ENCODE assay signal across 9 cellular contexts in the genomic region with DNA sequence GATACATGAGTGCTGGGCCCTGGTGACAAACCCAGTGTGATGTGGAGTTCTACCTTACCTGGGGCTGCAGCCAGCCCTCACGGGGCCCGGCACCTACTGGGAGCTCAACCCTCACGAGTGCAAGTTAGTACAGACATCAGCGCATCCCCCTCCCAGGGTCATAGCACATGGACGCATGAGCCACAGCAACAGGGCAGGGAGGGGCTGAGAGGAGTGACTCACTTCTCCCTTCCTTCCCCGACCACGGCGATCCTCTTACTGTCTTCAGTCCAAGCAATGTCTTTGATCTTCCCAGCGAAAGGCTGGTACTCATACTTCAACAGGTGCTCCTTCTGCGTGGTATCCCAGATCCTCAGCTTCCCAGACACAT. TPM values are rescaled to one million over a fixed set of nuclear protein-coding genes. Genes with fewer than 3 reads are reported as not detected.
DNase-seq lines count a peak whose midpoint lies in the region; TF ChIP-seq lines count a peak whose summit lies in the region.
"Had no signal": no experiment of that assay in that cellular context is flagged by ENCODE, and none has a peak within 500 bp of the region (broad histone marks: within the 10 kb centered on the region; RNA-seq: fewer than 3 reads in every experiment).

No MANE protein-coding gene starts in this region.

- no peak for TF ChIP-seq POLR2A in tibial nerve (IDR thresholded peaks at IDR 0.05)

- H3K9me3 ChIP-seq in fibroblast of lung (ENCODE audit: control insufficient read depth, insufficient read depth, low read depth, low read length) (no peaks in the 10 kb centered on the region), tibial nerve (no peaks in the 10 kb centered on the region)

- H3K36me3 ChIP-seq in fibroblast of lung (ENCODE audit: control insufficient read depth, insufficient read depth, low read length) (peaks cover 50% of the 10 kb centered on the region), tibial nerve (peaks cover 0 to 81% (median 8%) of the 10 kb centered on the region in 3 donors)

- BruUV-seq in Calu3 (replicated peaks; lab: Mats Ljungman, UMichigan), result no TSS peak

- H3K4me2 ChIP-seq in fibroblast of lung (ENCODE audit: extremely low read depth, insufficient read depth, low read length), result no peak overlapping the region

- peak; percentile 65 for DNase-seq in activated naive CD4-positive, alpha-beta T cell treated with anti-CD3 and anti-CD28 coated beads for 36 hours
- no peak for DNase-seq in activated naive CD4-positive, alpha-beta T cell (lab: John Stamatoyannopoulos, UW)
- peak; percentile 74 for DNase-seq in activated CD4-positive, alpha-beta memory T cell treated with anti-CD3 and anti-CD28 coated beads for 36 hours
- DNase-seq in fibroblast of lung (ENCODE audit: low read depth in 2 of 2), result peak; percentile 59 to 88
- no peak for DNase-seq in tibial nerve (ENCODE audit: low spot score in 2 of 2)
- no peak for DNase-seq in Calu3
- DNase-seq in NCI-H345 treated with DMSO at 0.1 percent for 48 hours (lab: John Stamatoyannopoulos, UW; ENCODE audit: unreplicated experiment), result no peak
- no peak for DNase-seq in mucosa of gallbladder (ENCODE audit: low spot score)

- CTCF ChIA-PET in activated naive CD4-positive, alpha-beta T cell treated with anti-CD3 and anti-CD28 coated beads for 36 hours (lab: Charles Lee), result interaction anchor here (1.1 to 1.4 kb wide), 3 partner anchors 9 to 80 kb away, joined by 3 to 5 read pairs (median 3); no protein-coding TSS in a partner anchor
- CTCF ChIA-PET in activated CD4-positive, alpha-beta memory T cell treated with anti-CD3 and anti-CD28 coated beads for 36 hours (lab: Charles Lee), result no interaction called here
- CTCF ChIA-PET in Calu3 (lab: Charles Lee), result no interaction called here

- intact Hi-C loops in activated naive CD4-positive, alpha-beta T cell treated with anti-CD3 and anti-CD28 coated beads for 36 hours (cut with micrococcal nuclease), result no loop called here
- intact Hi-C loops in activated CD4-positive, alpha-beta memory T cell treated with anti-CD3 and anti-CD28 coated beads for 36 hours (cut with micrococcal nuclease), result no loop called here
- intact Hi-C loops in Calu3 (cut with micrococcal nuclease; ENCODE audit: unreplicated experiment), result no loop called here

- H2AFZ ChIP-seq in fibroblast of lung (ENCODE audit: low read length), result no peak overlapping the region

- H3K79me2 ChIP-seq in fibroblast of lung (ENCODE audit: control insufficient read depth, insufficient read depth, low read length), result peaks cover 87% of the 10 kb centered on the region

- H3K27me3 ChIP-seq in fibroblast of lung (ENCODE audit: control insufficient read depth, insufficient read depth, low read length), result no peaks in the 10 kb centered on the region
- no peaks in the 10 kb centered on the region for H3K27me3 ChIP-seq in tibial nerve

- no peak overlapping the region for H3K9ac ChIP-seq in fibroblast of lung (ENCODE audit: insufficient read depth, low read length)

- TF ChIP-seq CTCF in fibroblast of lung (conservative IDR thresholded peaks at IDR 0.05 in 1 of 2, IDR thresholded peaks at IDR 0.05 in 1 of 2; ENCODE audit: low read depth in 1 of 2, low read length in 2 of 2) (no peak), tibial nerve (IDR thresholded peaks at IDR 0.05) (no peak), Calu3 (IDR thresholded peaks at IDR 0.05; ENCODE audit: unreplicated experiment) (no peak)

- no peaks in the 10 kb centered on the region for H3K9me3 Mint-ChIP-seq in activated naive CD4-positive, alpha-beta T cell treated with anti-CD3 and anti-CD28 coated beads for 36 hours
- no peaks in the 10 kb centered on the region for H3K9me3 Mint-ChIP-seq in activated CD4-positive, alpha-beta memory T cell treated with anti-CD3 and anti-CD28 coated beads for 36 hours
- H3K9me3 Mint-ChIP-seq in Calu3 (ENCODE audit: low read depth, unreplicated experiment), result no peaks in the 10 kb centered on the region

- TF ChIP-seq EP300 in tibial nerve (IDR thresholded peaks at IDR 0.05), result no peak

- peaks cover 63% of the 10 kb centered on the region for H3K36me3 Mint-ChIP-seq in activated naive CD4-positive, alpha-beta T cell treated with anti-CD3 and anti-CD28 coated beads for 36 hours (ENCODE audit: low read depth)
- peaks cover 73% of the 10 kb centered on the region for H3K36me3 Mint-ChIP-seq in activated CD4-positive, alpha-beta memory T cell treated with anti-CD3 and anti-CD28 coated beads for 36 hours
- peaks cover 45% of the 10 kb centered on the region for H3K36me3 Mint-ChIP-seq in Calu3 (ENCODE audit: insufficient read depth, unreplicated experiment)

- H3K27ac Mint-ChIP-seq in activated naive CD4-positive, alpha-beta T cell treated with anti-CD3 and anti-CD28 coated beads for 36 hours, result peak overlapping the region; percentile 81
- H3K27ac Mint-ChIP-seq in activated CD4-positive, alpha-beta memory T cell treated with anti-CD3 and anti-CD28 coated beads for 36 hours, result peak overlapping the region; percentile 92
- no peak overlapping the region for H3K27ac Mint-ChIP-seq in Calu3 (ENCODE audit: unreplicated experiment)
- H3K27ac Mint-ChIP-seq: B cell had no signal

- H3K27ac ChIP-seq in fibroblast of lung (ENCODE audit: insufficient read depth, low read length), result peak overlapping the region; percentile 83
- peak overlapping the region in 3 of 4 donors; percentile 10 to 95 (median 80) for H3K27ac ChIP-seq in tibial nerve

- H3K4me1 ChIP-seq in fibroblast of lung (ENCODE audit: control insufficient read depth, extremely low read depth, insufficient read depth, low read length), result peaks cover 55% of the 10 kb centered on the region
- H3K4me1 ChIP-seq in tibial nerve, result peaks cover 3 to 92% (median 72%) of the 10 kb centered on the region in 4 donors

- H3K4me3 ChIP-seq in fibroblast of lung (replicated peaks in 1 of 4; ENCODE audit: control extremely low read depth in 1 of 4, insufficient read depth in 1 of 4, low read depth in 3 of 4, low read length in 4 of 4) (no peak overlapping the region), tibial nerve (no peak overlapping the region)

- POLR2A ChIA-PET in activated CD4-positive, alpha-beta memory T cell treated with anti-CD3 and anti-CD28 coated beads for 36 hours (lab: Charles Lee), result interaction anchor here (0.7 to 1.6 kb wide), 4 partner anchors 11 to 19 kb away, joined by 3 to 5 read pairs (median 4); no protein-coding TSS in a partner anchor

- H3K27me3 Mint-ChIP-seq in activated naive CD4-positive, alpha-beta T cell treated with anti-CD3 and anti-CD28 coated beads for 36 hours (ENCODE audit: low read depth), result no peaks in the 10 kb centered on the region
- no peaks in the 10 kb centered on the region for H3K27me3 Mint-ChIP-seq in activated CD4-positive, alpha-beta memory T cell treated with anti-CD3 and anti-CD28 coated beads for 36 hours
- H3K27me3 Mint-ChIP-seq in Calu3 (ENCODE audit: unreplicated experiment), result no peaks in the 10 kb centered on the region
- H3K27me3 Mint-ChIP-seq: B cell had no signal

- no peaks in the 10 kb centered on the region for H4K20me1 ChIP-seq in fibroblast of lung (ENCODE audit: control insufficient read depth, extremely low read depth, insufficient read depth, low read length)

- H3K4me1 Mint-ChIP-seq in activated naive CD4-positive, alpha-beta T cell treated with anti-CD3 and anti-CD28 coated beads for 36 hours (ENCODE audit: low read depth), result peaks cover 98% of the 10 kb centered on the region
- H3K4me1 Mint-ChIP-seq in activated CD4-positive, alpha-beta memory T cell treated with anti-CD3 and anti-CD28 coated beads for 36 hours (ENCODE audit: low read depth), result peaks cover 98% of the 10 kb centered on the region
- peaks cover 12% of the 10 kb centered on the region for H3K4me1 Mint-ChIP-seq in Calu3 (ENCODE audit: low read depth, unreplicated experiment)

- 66 to 73% methylated on average over 10 of the region's 10 CpGs for WGBS in tibial nerve, 2 donors

- peak overlapping the region; percentile 27 for H3K4me3 Mint-ChIP-seq in activated naive CD4-positive, alpha-beta T cell treated with anti-CD3 and anti-CD28 coated beads for 36 hours
- H3K4me3 Mint-ChIP-seq in activated CD4-positive, alpha-beta memory T cell treated with anti-CD3 and anti-CD28 coated beads for 36 hours, result no peak overlapping the region
- no peak overlapping the region for H3K4me3 Mint-ChIP-seq in Calu3 (ENCODE audit: low read depth, unreplicated experiment)
- H3K4me3 Mint-ChIP-seq: B cell had no signal

RNA-seq across cellular contexts. Expression of a gene that starts 17.8 kb away (rescaled TPM):
- 100 to 1,000 TPM; 271 to 295 TPM for total RNA-seq in activated naive CD4-positive, alpha-beta T cell treated with anti-CD3 and anti-CD28 coated beads for 36 hours
- total RNA-seq in activated CD4-positive, alpha-beta memory T cell treated with anti-CD3 and anti-CD28 coated beads for 36 hours, result 100 to 1,000 TPM; 351 to 353 TPM
- 265 and 331 TPM in 2 replicates for total RNA-seq in fibroblast of lung
- polyA plus RNA-seq in fibroblast of lung, result 720 and 751 TPM in 2 replicates
- polyA plus RNA-seq in fibroblast of lung (2012), result 657 and 688 TPM in 2 replicates
- 995 and 1,193 TPM in 2 replicates for polyA minus RNA-seq in fibroblast of lung (ENCODE audit: low replicate concordance)
- 100 to 1,000 TPM; 142 to 204 (median 148) TPM for total RNA-seq in tibial nerve
- 188 and 199 TPM in 2 replicates for total RNA-seq in Calu3 (2022)
- 297 TPM for total RNA-seq in mucosa of gallbladder

Comparison
In these comparisons a context has a peak if more than half of its experiments do, and no peak if none do; other contexts are left out.
1. DNase-seq: peak in activated naive CD4-positive, alpha-beta T cell treated with anti-CD3 and anti-CD28 coated beads for 36 hours (single experiment), activated CD4-positive, alpha-beta memory T cell treated with anti-CD3 and anti-CD28 coated beads for 36 hours (single experiment) and fibroblast of lung (2 of 2); none in activated naive CD4-positive, alpha-beta T cell (0 of 4), tibial nerve (0 of 2), Calu3 (single experiment), NCI-H345 treated with DMSO at 0.1 percent for 48 hours (single experiment) and mucosa of gallbladder (single experiment).